Comparison of ENCODE assay signal across 8 cellular contexts in the genomic region with DNA sequence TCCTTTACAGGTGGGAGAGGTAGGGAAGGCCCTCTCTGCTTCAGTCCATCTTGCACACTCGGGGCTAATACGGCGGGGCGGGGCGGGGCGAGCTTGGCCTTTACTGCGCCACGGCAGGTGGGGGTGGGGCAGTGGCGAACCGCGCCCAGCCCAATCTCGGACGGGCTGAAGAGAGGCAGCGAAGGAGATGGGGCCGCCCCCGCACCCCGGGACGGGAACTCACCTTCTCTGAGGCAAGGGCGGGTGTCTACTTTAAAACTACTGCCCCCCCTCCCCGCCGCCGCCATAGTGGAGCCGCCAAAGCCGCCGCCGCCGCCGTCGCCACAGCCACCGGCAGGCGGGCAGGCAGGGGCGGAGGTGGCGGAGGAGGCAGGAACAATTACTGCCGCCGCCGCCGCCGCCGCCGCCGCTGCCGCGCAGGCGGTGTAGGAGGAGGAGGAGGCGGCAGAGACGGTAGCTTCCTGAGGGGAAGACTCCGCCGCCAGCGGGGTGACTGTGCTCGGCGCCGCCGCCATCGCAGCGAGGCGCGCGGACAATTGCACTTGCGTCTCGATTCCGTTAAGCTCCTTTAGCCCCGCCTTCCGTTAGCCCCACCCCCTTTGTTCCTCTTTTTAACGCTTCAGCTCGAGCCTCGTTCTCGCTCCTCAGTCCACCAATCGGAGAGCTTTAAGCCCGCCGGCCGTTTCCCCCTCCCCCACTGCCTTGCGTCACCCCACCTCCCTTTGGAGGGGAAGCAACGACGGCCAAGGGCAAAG. TPM values are rescaled to one million over a fixed set of nuclear protein-coding genes. Genes with fewer than 3 reads are reported as not detected.
A peak's percentile ranks its signal among the peaks of the same experiment; 100 is the strongest.
DNase-seq lines count a peak whose midpoint lies in the region; ATAC-seq and TF ChIP-seq lines count a peak whose summit lies in the region.

ZMAT1 (minus strand) TSS at position 534 of the 755 bp plus-strand sequence; CDS start at position 515, 19 bp downstream.

- peak within 1 kb of the TSS; percentile 65 for H3K4me3 ChIP-seq in PC-3 (ENCODE audit: low read length)
- H3K4me3 ChIP-seq in fibroblast of lung (replicated peaks in 1 of 4; ENCODE audit: control extremely low read depth in 1 of 4, insufficient read depth in 1 of 4, low read depth in 3 of 4, low read length in 4 of 4): peak within 1 kb of the TSS; percentile 11 to 52 (median 23)
- peak within 1 kb of the TSS; percentile 63 for H3K4me3 ChIP-seq in naive thymus-derived CD4-positive, alpha-beta T cell (ENCODE audit: low read length)

- H3K9ac ChIP-seq in PC-3 (ENCODE audit: low read length) (no peak within 1 kb of the TSS), fibroblast of lung (ENCODE audit: insufficient read depth, low read length) (peak within 1 kb of the TSS; percentile 53)

- peak within 1 kb of the TSS; percentile 87 to 99 (median 96) for H3K27ac Mint-ChIP-seq in naive thymus-derived CD4-positive, alpha-beta T cell
- peak within 1 kb of the TSS; percentile 94 for H3K27ac Mint-ChIP-seq in stimulated activated memory B cell treated with anti-CD40 and anti-IgM and Interleukin-4, amounts not matched to agents 10 μg/mL and 1 μg/mL and 100 μg/mL, for 72 hours

- no peaks in the 10 kb centered on the region for H3K79me2 ChIP-seq in PC-3 (ENCODE audit: low read length)
- no peaks in the 10 kb centered on the region for H3K79me2 ChIP-seq in fibroblast of lung (ENCODE audit: control insufficient read depth, insufficient read depth, low read length)

- H3K4me1 ChIP-seq in PC-3 (ENCODE audit: insufficient read depth, low read length) (no peaks in the 10 kb centered on the region), fibroblast of lung (ENCODE audit: control insufficient read depth, extremely low read depth, insufficient read depth, low read length) (no peaks in the 10 kb centered on the region)
- peaks cover 0 to 8% of the 10 kb centered on the region in 2 donors for H3K4me1 ChIP-seq in naive thymus-derived CD4-positive, alpha-beta T cell (ENCODE audit: control insufficient read depth in 2 of 2, insufficient read depth in 2 of 2, low read length in 2 of 2)

- H3K9me3 Mint-ChIP-seq in naive thymus-derived CD4-positive, alpha-beta T cell: peaks cover 0 to 8% (median 3%) of the 10 kb centered on the region in 11 donors
- peaks cover 5% of the 10 kb centered on the region for H3K9me3 Mint-ChIP-seq in stimulated activated memory B cell treated with anti-CD40 and anti-IgM and Interleukin-4, amounts not matched to agents 10 μg/mL and 1 μg/mL and 100 μg/mL, for 72 hours

- H3K4me3 Mint-ChIP-seq in naive thymus-derived CD4-positive, alpha-beta T cell: peak within 1 kb of the TSS; percentile 80 to 95 (median 88)
- peak within 1 kb of the TSS; percentile 84 for H3K4me3 Mint-ChIP-seq in stimulated activated memory B cell treated with anti-CD40 and anti-IgM and Interleukin-4, amounts not matched to agents 10 μg/mL and 1 μg/mL and 100 μg/mL, for 72 hours

- H3K9me3 ChIP-seq in PC-3 (ENCODE audit: low read length) (no peaks in the 10 kb centered on the region), fibroblast of lung (ENCODE audit: control insufficient read depth, insufficient read depth, low read depth, low read length) (no peaks in the 10 kb centered on the region)
- no peaks in the 10 kb centered on the region for H3K9me3 ChIP-seq in naive thymus-derived CD4-positive, alpha-beta T cell (ENCODE audit: control insufficient read depth in 2 of 3, low read length in 3 of 3)

- TF ChIP-seq CTCF in PC-3 (conservative IDR thresholded peaks at IDR 0.05; ENCODE audit: low read depth, low read length) (no peak), fibroblast of lung (conservative IDR thresholded peaks at IDR 0.05 in 1 of 2, IDR thresholded peaks at IDR 0.05 in 1 of 2; ENCODE audit: low read depth in 1 of 2, low read length in 2 of 2) (no peak)

- H3K27ac ChIP-seq in PC-3 (ENCODE audit: low read length) (no peak within 1 kb of the TSS), fibroblast of lung (ENCODE audit: insufficient read depth, low read length) (no peak within 1 kb of the TSS)
- peak within 1 kb of the TSS; percentile 89 for H3K27ac ChIP-seq in naive thymus-derived CD4-positive, alpha-beta T cell (ENCODE audit: low read depth, low read length)

- BruUV-seq in PC-3 (replicated peaks; lab: Mats Ljungman, UMichigan): no TSS peak

- intact Hi-C loops in PC-3 (cut with micrococcal nuclease): no loop called here
- intact Hi-C loops in naive thymus-derived CD4-positive, alpha-beta T cell (cut with micrococcal nuclease): loop anchor here (1.0 to 5.0 kb wide), 14 partner anchors 134 to 1756 kb away; partner anchors contain the start of genes BEX5 (in 2 of the 2), HNRNPH2 (in 2 of the 2), MORF4L2 (in 2 of the 2) and TIMM8A (in 2 of the 2)

- peaks cover 8 to 44% (median 33%) of the 10 kb centered on the region in 7 donors for H3K4me1 Mint-ChIP-seq in naive thymus-derived CD4-positive, alpha-beta T cell
- peaks cover 9% of the 10 kb centered on the region for H3K4me1 Mint-ChIP-seq in stimulated activated memory B cell treated with anti-CD40 and anti-IgM and Interleukin-4, amounts not matched to agents 10 μg/mL and 1 μg/mL and 100 μg/mL, for 72 hours

- H2AFZ ChIP-seq in PC-3 (ENCODE audit: low read length): peak within 1 kb of the TSS; percentile 81
- H2AFZ ChIP-seq in fibroblast of lung (ENCODE audit: low read length): peak within 1 kb of the TSS; percentile 11

- H3K27me3 ChIP-seq in PC-3 (ENCODE audit: low read length) (no peaks in the 10 kb centered on the region), fibroblast of lung (ENCODE audit: control insufficient read depth, insufficient read depth, low read length) (no peaks in the 10 kb centered on the region)
- no peaks in the 10 kb centered on the region for H3K27me3 ChIP-seq in naive thymus-derived CD4-positive, alpha-beta T cell (ENCODE audit: control insufficient read depth in 2 of 2, insufficient read depth in 2 of 2, low read length in 2 of 2)

- H3F3A ChIP-seq in PC-3 (ENCODE audit: low read length, unreplicated experiment): no peaks in the 10 kb centered on the region

- H3K36me3 ChIP-seq in PC-3 (ENCODE audit: low read depth, low read length): no peaks in the 10 kb centered on the region
- H3K36me3 ChIP-seq in fibroblast of lung (ENCODE audit: control insufficient read depth, insufficient read depth, low read length): no peaks in the 10 kb centered on the region
- peaks cover 0 to 4% (median 0%) of the 10 kb centered on the region in 3 experiments for H3K36me3 ChIP-seq in naive thymus-derived CD4-positive, alpha-beta T cell (ENCODE audit: control insufficient read depth in 2 of 3, insufficient read depth in 3 of 3, low read length in 3 of 3)

- CTCF ChIA-PET in PC-3 (lab: Charles Lee): no interaction called here
- CTCF ChIA-PET in naive thymus-derived CD4-positive, alpha-beta T cell (lab: Charles Lee): interaction anchor here (0.5 to 0.6 kb wide), 2 partner anchors 23 to 526 kb away, joined by 3 to 4 read pairs; no protein-coding TSS in a partner anchor

- peak; percentile 90 for DNase-seq in DMS114 treated with DMSO at 0.1 percent for 48 hours (lab: John Stamatoyannopoulos, UW; ENCODE audit: unreplicated experiment)
- peak; percentile 13 for DNase-seq in HuH-7.5 (ENCODE audit: low spot score)
- DNase-seq in PC-3: peak; percentile 57
- peak; percentile 92 to 93 for DNase-seq in activated T-cell treated with anti-CD3 and anti-CD28 coated beads, Interleukin-2, amount 50 U/mL, for 48 hours
- DNase-seq in fibroblast of lung (ENCODE audit: low read depth in 2 of 2): peak; percentile 63 to 64
- peak; percentile 73 to 92 (median 87) for DNase-seq in naive thymus-derived CD4-positive, alpha-beta T cell

- H4K20me1 ChIP-seq in PC-3 (ENCODE audit: low read length) (no peaks in the 10 kb centered on the region), fibroblast of lung (ENCODE audit: control insufficient read depth, extremely low read depth, insufficient read depth, low read length) (no peaks in the 10 kb centered on the region)

- no peaks in the 10 kb centered on the region for H3K9me2 ChIP-seq in PC-3 (replicated peaks; ENCODE audit: low read length)

- H3K4me2 ChIP-seq in PC-3 (ENCODE audit: low read length) (peak within 1 kb of the TSS; percentile 82), fibroblast of lung (ENCODE audit: extremely low read depth, insufficient read depth, low read length) (peak within 1 kb of the TSS; percentile 13)

- peak; percentile 92 for ATAC-seq in GM21526 (IDR thresholded peaks at IDR 0.05; ENCODE audit: low FRiP score, unreplicated experiment)
- ATAC-seq in PC-3: peak; percentile 84
- ATAC-seq in naive thymus-derived CD4-positive, alpha-beta T cell: peak; percentile 93
- peak; percentile 95 for ATAC-seq in stimulated activated memory B cell treated with anti-CD40 and anti-IgM and Interleukin-4, amounts not matched to agents 10 μg/mL and 1 μg/mL and 100 μg/mL, for 72 hours

- no peaks in the 10 kb centered on the region for H3K27me3 Mint-ChIP-seq in naive thymus-derived CD4-positive, alpha-beta T cell
- no peaks in the 10 kb centered on the region for H3K27me3 Mint-ChIP-seq in stimulated activated memory B cell treated with anti-CD40 and anti-IgM and Interleukin-4, amounts not matched to agents 10 μg/mL and 1 μg/mL and 100 μg/mL, for 72 hours

- POLR2A ChIA-PET in PC-3 (lab: Charles Lee; ENCODE audit: unreplicated experiment): no interaction called here
- POLR2A ChIA-PET in naive thymus-derived CD4-positive, alpha-beta T cell (lab: Charles Lee): interaction anchor here (0.5 to 1.9 kb wide), 21 partner anchors 8 to 1111 kb away, joined by 3 to 8 read pairs (median 3); partner anchors contain the start of genes ARMCX2, ARMCX4, ARMCX6 and BEX5

- H3K36me3 Mint-ChIP-seq in naive thymus-derived CD4-positive, alpha-beta T cell: peaks cover 0 to 10% (median 0%) of the 10 kb centered on the region in 5 donors
- no peaks in the 10 kb centered on the region for H3K36me3 Mint-ChIP-seq in stimulated activated memory B cell treated with anti-CD40 and anti-IgM and Interleukin-4, amounts not matched to agents 10 μg/mL and 1 μg/mL and 100 μg/mL, for 72 hours

RNA-seq across cellular contexts. Expression of gene ZMAT1, which starts in this region (rescaled TPM):
- total RNA-seq in PC-3 (2014; rRNA removed) (not detected in 2 replicates), fibroblast of lung (0.51 and 1.8 TPM in 2 replicates)
- 0.09 and 0.47 TPM in 2 replicates for polyA plus RNA-seq in fibroblast of lung
- polyA plus RNA-seq in fibroblast of lung (2012): 0.08 and 0.29 TPM in 2 replicates
- 0.35 TPM in 1 of 2 replicates, not detected in the other for polyA minus RNA-seq in fibroblast of lung (ENCODE audit: low replicate concordance)
- total RNA-seq in naive thymus-derived CD4-positive, alpha-beta T cell: 10 to 100 TPM in 4 of 5 experiments, 1 to 10 TPM in 1; 3.0 to 48.3 (median 32.2) TPM
- 1 to 10 TPM; 2.3 to 4.8 TPM for polyA plus RNA-seq in naive thymus-derived CD4-positive, alpha-beta T cell

Comparison
In these comparisons a context has a peak if more than half of its experiments do, and no peak if none do; other contexts are left out.
1. Peak in DNase-seq, ATAC-seq, H3K4me3 ChIP-seq and H3K4me2 ChIP-seq in PC-3; RNA of the gene not detected or under 1 TPM.
2. DNase-seq: peak in every context shown above with its lines; median percentile 92 in activated T-cell treated with anti-CD3 and anti-CD28 coated beads, Interleukin-2, amount 50 U/mL, for 48 hours; 90 in DMS114 treated with DMSO at 0.1 percent for 48 hours; 87 in naive thymus-derived CD4-positive, alpha-beta T cell; 64 in fibroblast of lung; 57 in PC-3; 13 in HuH-7.5.